12 cellular contexts compared by ENCODE assay signal in genomic region chr3:16484216-16484615, GRCh38. TPM values are rescaled to one million over a fixed set of nuclear protein-coding genes. Genes with fewer than 3 reads are reported as not detected.
DNase-seq lines count a peak whose midpoint lies in the region; ATAC-seq and TF ChIP-seq lines count a peak whose summit lies in the region.
"Had no signal": no experiment of that assay in that cellular context is flagged by ENCODE, and none has a peak within 500 bp of the region (broad histone marks: within the 10 kb centered on the region; RNA-seq: fewer than 3 reads in every experiment).

No MANE protein-coding gene starts in this region.

- H2BK15ac ChIP-seq in mesenchymal stem cell (ENCODE audit: low read depth, poor library complexity, severe bottlenecking), result no peak overlapping the region

- H3K4me3 ChIP-seq in mesenchymal stem cell (ENCODE audit: insufficient read depth in 1 of 2, low read depth in 1 of 2, low read length in 2 of 2), result no peak overlapping the region
- no peak overlapping the region for H3K4me3 ChIP-seq in tibial artery
- H3K4me3 ChIP-seq: SK-N-MC had no signal

- peak; percentile 97 for DNase-seq in A172 (ENCODE audit: low spot score)
- peak; percentile 13 for DNase-seq in HK-2 (ENCODE audit: unreplicated experiment)
- DNase-seq in dermis blood vessel endothelial cell, result peak; percentile 93
- DNase-seq in mesenchymal stem cell, result peak; percentile 94
- no peak for DNase-seq in tibial artery
- DNase-seq: activated naive CD4-positive, alpha-beta T cell; NCI-H146; stimulated activated CD4-positive, alpha-beta T cell treated with anti-CD3 and anti-CD28 coated beads, Interleukin-2, amount 100 ng/mL, for 24 hours had no signal

- H3K14ac ChIP-seq in mesenchymal stem cell (ENCODE audit: low read length in 2 of 2), result no peak overlapping the region

- H3K4me1 ChIP-seq in mesenchymal stem cell (ENCODE audit: control insufficient read depth, insufficient read depth, low read depth, low read length), result peaks cover 19% of the 10 kb centered on the region
- peaks cover 0 to 58% (median 5%) of the 10 kb centered on the region in 4 donors for H3K4me1 ChIP-seq in tibial artery

- H3K23ac ChIP-seq in mesenchymal stem cell (ENCODE audit: low read length in 2 of 2), result no peak overlapping the region

- no peak overlapping the region for H4K91ac ChIP-seq in mesenchymal stem cell (ENCODE audit: low read length)

- H3K79me1 ChIP-seq in mesenchymal stem cell (replicated peaks; ENCODE audit: low read length, poor library complexity, severe bottlenecking), result peaks cover 23% of the 10 kb centered on the region

- no peak overlapping the region for H2BK120ac ChIP-seq in mesenchymal stem cell (ENCODE audit: low read depth, low read length)

- no peak overlapping the region for H2AK5ac ChIP-seq in mesenchymal stem cell (ENCODE audit: low read length, severe bottlenecking)

- ATAC-seq in HG02981 (IDR thresholded peaks at IDR 0.05; ENCODE audit: unreplicated experiment) (no peak), GM18520 (IDR thresholded peaks at IDR 0.05; ENCODE audit: unreplicated experiment) (no peak), HG03045 (IDR thresholded peaks at IDR 0.05; ENCODE audit: unreplicated experiment) (no peak)

- no peaks in the 10 kb centered on the region for H3K9me3 ChIP-seq in mesenchymal stem cell (ENCODE audit: control insufficient read depth, low read length)
- H3K9me3 ChIP-seq in tibial artery, result no peaks in the 10 kb centered on the region

- WGBS in mesenchymal stem cell, result 0% methylated on average over 2 of the region's 6 CpGs

- H3K27me3 ChIP-seq in mesenchymal stem cell (ENCODE audit: control insufficient read depth in 1 of 2, insufficient read depth in 1 of 2, low read length in 2 of 2) (no peaks in the 10 kb centered on the region), tibial artery (no peaks in the 10 kb centered on the region)

- no peak overlapping the region for H2BK5ac ChIP-seq in mesenchymal stem cell (ENCODE audit: low read depth, low read length, poor library complexity, severe bottlenecking)

- no peak overlapping the region for H3K4me2 ChIP-seq in mesenchymal stem cell (ENCODE audit: low read length, poor library complexity, severe bottlenecking)

- no peak overlapping the region for H2AFZ ChIP-seq in mesenchymal stem cell (ENCODE audit: low read depth, low read length)

- H3K18ac ChIP-seq in mesenchymal stem cell (ENCODE audit: low read depth in 1 of 2, low read length in 2 of 2), result no peak overlapping the region

- peak overlapping the region; percentile 31 for H3K9ac ChIP-seq in mesenchymal stem cell (ENCODE audit: low read length)

- peaks cover 18 to 32% of the 10 kb centered on the region in 2 experiments for H3K36me3 ChIP-seq in mesenchymal stem cell (ENCODE audit: control insufficient read depth in 1 of 2, insufficient read depth in 2 of 2, low read depth in 1 of 2, low read length in 2 of 2)
- peaks cover 0 to 6% (median 0%) of the 10 kb centered on the region in 3 donors for H3K36me3 ChIP-seq in tibial artery

- no peak overlapping the region for H3K4ac ChIP-seq in mesenchymal stem cell (ENCODE audit: low read depth in 1 of 2, low read length in 2 of 2)

- H2BK12ac ChIP-seq in mesenchymal stem cell (ENCODE audit: low read length in 2 of 2), result no peak overlapping the region

- H4K8ac ChIP-seq in mesenchymal stem cell (ENCODE audit: low read length), result no peak overlapping the region

- intact Hi-C loops in tibial artery (cut with DNase I; ENCODE audit: low total_unique reads), result no loop called here

- TF ChIP-seq CTCF in tibial artery (IDR thresholded peaks at IDR 0.05), result no peak

- H3K27ac ChIP-seq in mesenchymal stem cell (ENCODE audit: low read length, poor library complexity, severe bottlenecking) (peak overlapping the region; percentile 97), tibial artery (peak overlapping the region in 1 of 2 donors; percentile 42)
- H3K27ac ChIP-seq: SK-N-MC had no signal

RNA-seq across cellular contexts. Expression of gene RFTN1, which starts 29.3 kb away (rescaled TPM):
- 46.1 and 52.1 TPM in 2 replicates for total RNA-seq in A172 (2014; rRNA removed; shearing (Covaris generic))
- 47.3 and 47.8 TPM in 2 replicates for total RNA-seq in dermis blood vessel endothelial cell
- polyA plus RNA-seq in mesenchymal stem cell (2013, experiment 1 of 2), result 256 TPM
- 261 TPM for polyA plus RNA-seq in mesenchymal stem cell (2013, experiment 2 of 2)

Comparison
In these comparisons a context has a peak if more than half of its experiments do, and no peak if none do; other contexts are left out.
1. DNase-seq: peak in A172 (single experiment), HK-2 (single experiment), dermis blood vessel endothelial cell (single experiment) and mesenchymal stem cell (single experiment); none in tibial artery (0 of 2).